In genomic region chr12:27571463-27571862, GRCh38 we compare ENCODE assay signal across 17 cellular contexts. TPM values are rescaled to one million over a fixed set of nuclear protein-coding genes. Genes with fewer than 3 reads are reported as not detected.
A peak's percentile ranks its signal among the peaks of the same experiment; 100 is the strongest.
DNase-seq lines count a peak whose midpoint lies in the region; ATAC-seq and TF ChIP-seq lines count a peak whose summit lies in the region.
"Had no signal": no experiment of that assay in that cellular context is flagged by ENCODE, and none has a peak within 500 bp of the region (broad histone marks: within the 10 kb centered on the region; RNA-seq: fewer than 3 reads in every experiment).

No MANE protein-coding gene starts in this region.

- no peak; the same call in 2 of the 3 replicates for ATAC-seq in SK-N-SH treated with all-trans-retinoic acid at 6 μM for 48 hours
- ATAC-seq in RWPE2 (ENCODE audit: low read depth), result peak; percentile 57; the same call in 2 of the 3 replicates
- no peak for ATAC-seq in GM19328 (IDR thresholded peaks at IDR 0.05; ENCODE audit: unreplicated experiment)
- ATAC-seq in GM19452 (IDR thresholded peaks at IDR 0.05; ENCODE audit: unreplicated experiment), result no peak
- ATAC-seq: T-helper 17 cell had no signal

- H3K9ac ChIP-seq in SK-N-SH, result peak overlapping the region; percentile 14; the same call in 1 of the 2 replicates
- H3K9ac ChIP-seq in smooth muscle cell (ENCODE audit: low read depth), result no peak overlapping the region
- no peak overlapping the region for H3K9ac ChIP-seq in colonic mucosa (ENCODE audit: low read depth in 2 of 2, low read length in 2 of 2)

- no peaks in the 10 kb centered on the region for H4K20me1 ChIP-seq in SK-N-SH (ENCODE audit: insufficient read depth)
- H4K20me1 ChIP-seq in smooth muscle cell (ENCODE audit: low read depth), result peaks cover 47% of the 10 kb centered on the region

- H3K9me3 ChIP-seq in SK-N-SH (no peaks in the 10 kb centered on the region), RWPE2 (ENCODE audit: severe bottlenecking) (no peaks in the 10 kb centered on the region), smooth muscle cell (replicated peaks; ENCODE audit: low read depth) (no peaks in the 10 kb centered on the region), colonic mucosa (no peaks in the 10 kb centered on the region)
- H3K9me3 ChIP-seq: neutrophil, stomach had no signal

- CTCF ChIA-PET in SK-N-SH (lab: Yijun Ruan, JAX), result no interaction called here

- intact Hi-C loops in colonic mucosa (cut with DNase I), result no loop called here

- no peak for TF ChIP-seq RAD21 in SK-N-SH (IDR thresholded peaks at IDR 0.05; ENCODE audit: low read length)

- DNase-seq in SK-N-SH, result no peak
- DNase-seq in RWPE2 (ENCODE audit: low spot score), result no peak
- DNase-seq in fibroblast of pulmonary artery (ENCODE audit: low read depth), result peak; percentile 82
- no peak for DNase-seq in smooth muscle cell (lab: John Stamatoyannopoulos, UW; ENCODE audit: unreplicated experiment)
- no peak for DNase-seq in colonic mucosa
- DNase-seq: activated CD8-positive, alpha-beta memory T cell treated with anti-CD3 and anti-CD28 coated beads for 24 hours; activated naive CD8-positive, alpha-beta T cell treated with anti-CD3 and anti-CD28 coated beads, Interleukin-2, amount 10 ng/mL, durations not matched to agents 7 days and 5 days; DND-41; left cardiac atrium; NCI-H187 treated with DMSO at 0.1 percent for 48 hours; stomach; T-helper 17 cell had no signal

- H2AFZ ChIP-seq in SK-N-SH (ENCODE audit: low read depth), result no peak overlapping the region
- H2AFZ ChIP-seq in smooth muscle cell (ENCODE audit: low read depth), result no peak overlapping the region

- POLR2A ChIA-PET in SK-N-SH (lab: Yijun Ruan, JAX), result no interaction called here

- no peak for TF ChIP-seq EP300 in SK-N-SH (IDR thresholded peaks at IDR 0.05; ENCODE audit: borderline replicate concordance in 1 of 2, low read depth in 1 of 2, low read length in 1 of 2)

- TF ChIP-seq CTCF in SK-N-SH (IDR thresholded peaks at IDR 0.05), result no peak
- no peak for TF ChIP-seq CTCF in RWPE2 (IDR thresholded peaks at IDR 0.05; ENCODE audit: poor library complexity, severe bottlenecking)
- TF ChIP-seq CTCF in fibroblast of pulmonary artery (IDR thresholded peaks at IDR 0.05; ENCODE audit: low read length, missing control alignments), result no peak
- no peak for TF ChIP-seq CTCF in smooth muscle cell (IDR thresholded peaks at IDR 0.05; ENCODE audit: borderline replicate concordance, insufficient read depth, poor library complexity, severe bottlenecking)
- no peak for TF ChIP-seq CTCF in colonic mucosa (IDR thresholded peaks at IDR 0.05)

- 16% methylated on average over 1 of the region's 1 CpG for WGBS in SK-N-SH (ENCODE audit: low lambda C conversion rate)
- 25% methylated on average over 1 of the region's 1 CpG for WGBS in smooth muscle cell (ENCODE audit: low lambda C conversion rate)

- H3K27me3 ChIP-seq in SK-N-SH (ENCODE audit: insufficient read depth) (no peaks in the 10 kb centered on the region), RWPE2 (ENCODE audit: insufficient read depth, poor library complexity, severe bottlenecking) (no peaks in the 10 kb centered on the region), smooth muscle cell (ENCODE audit: low read depth) (no peaks in the 10 kb centered on the region), colonic mucosa (no peaks in the 10 kb centered on the region)
- H3K27me3 ChIP-seq: neutrophil, stomach had no signal

- no peak overlapping the region for H3K4me2 ChIP-seq in SK-N-SH
- no peak overlapping the region for H3K4me2 ChIP-seq in smooth muscle cell

- H3F3A ChIP-seq in SK-N-SH (replicated peaks; ENCODE audit: insufficient read depth), result peaks cover 47% of the 10 kb centered on the region
- no peaks in the 10 kb centered on the region for H3F3A ChIP-seq in smooth muscle cell (ENCODE audit: low read depth)

- H3K36me3 ChIP-seq in SK-N-SH (replicated peaks in 1 of 2; ENCODE audit: control insufficient read depth in 1 of 2, insufficient read depth in 2 of 2, low read length in 1 of 2) (peaks cover 0 to 6% of the 10 kb centered on the region in 2 experiments), RWPE2 (ENCODE audit: low read depth) (no peaks in the 10 kb centered on the region), smooth muscle cell (ENCODE audit: low read depth) (no peaks in the 10 kb centered on the region), colonic mucosa (no peaks in the 10 kb centered on the region)
- H3K36me3 ChIP-seq: neutrophil, stomach had no signal

- peaks cover 92% of the 10 kb centered on the region for H3K79me2 ChIP-seq in SK-N-SH (ENCODE audit: insufficient read depth)
- peaks cover 96% of the 10 kb centered on the region for H3K79me2 ChIP-seq in smooth muscle cell (ENCODE audit: low read depth)

- no peak overlapping the region for H3K4me3 ChIP-seq in SK-N-SH (ENCODE audit: low read depth in 2 of 2, low read length in 1 of 2)
- H3K4me3 ChIP-seq in RWPE2 (ENCODE audit: severe bottlenecking), result no peak overlapping the region
- no peak overlapping the region for H3K4me3 ChIP-seq in fibroblast of pulmonary artery (replicated peaks; ENCODE audit: low read depth, low read length)
- H3K4me3 ChIP-seq in smooth muscle cell, result no peak overlapping the region
- no peak overlapping the region for H3K4me3 ChIP-seq in colonic mucosa
- H3K4me3 ChIP-seq: stomach had no signal

- H3K4me1 ChIP-seq in SK-N-SH (ENCODE audit: control insufficient read depth in 1 of 2, insufficient read depth in 2 of 2, low read depth in 1 of 2, low read length in 1 of 2), result peaks cover 0 to 37% of the 10 kb centered on the region in 2 experiments
- H3K4me1 ChIP-seq in RWPE2 (ENCODE audit: insufficient read depth, poor library complexity, severe bottlenecking), result peaks cover 43% of the 10 kb centered on the region
- peaks cover 14% of the 10 kb centered on the region for H3K4me1 ChIP-seq in smooth muscle cell (ENCODE audit: low read depth)
- H3K4me1 ChIP-seq in colonic mucosa, result no peaks in the 10 kb centered on the region

- no peaks in the 10 kb centered on the region for H3K9me2 ChIP-seq in SK-N-SH

- H3K27ac ChIP-seq in SK-N-SH (ENCODE audit: low read depth in 2 of 2, low read length in 1 of 2), result peak overlapping the region in 1 of 2 experiments; percentile 100; a peak in 2 of 4 replicates
- H3K27ac ChIP-seq in RWPE2 (ENCODE audit: poor library complexity, severe bottlenecking), result peak overlapping the region; percentile 74
- H3K27ac ChIP-seq in smooth muscle cell (ENCODE audit: low read depth), result peak overlapping the region; percentile 92
- H3K27ac ChIP-seq in colonic mucosa, result no peak overlapping the region
- H3K27ac ChIP-seq: 22Rv1, neutrophil, stomach had no signal

TF ChIP-seq in SK-N-SH, 30 proteins besides CTCF, POLR2A, EP300 and RAD21 (continues in another document):
- TF ChIP-seq RCOR1 (IDR thresholded peaks at IDR 0.05; ENCODE audit: low read length), result no peak
- no peak for TF ChIP-seq ZBTB33 (IDR thresholded peaks at IDR 0.05; ENCODE audit: borderline replicate concordance, low read depth)
- 0 out of 2 replicates have a peak, but pooled peaks have one; percentile 9 for TF ChIP-seq JUND (IDR thresholded peaks at IDR 0.05)
- no peak for TF ChIP-seq RXRA (IDR thresholded peaks at IDR 0.05; ENCODE audit: borderline replicate concordance, low read depth)
- TF ChIP-seq TCF12 (IDR thresholded peaks at IDR 0.05), result no peak
- no peak for TF ChIP-seq ELF1 (IDR thresholded peaks at IDR 0.05)
- TF ChIP-seq CHD2 (IDR thresholded peaks at IDR 0.05; ENCODE audit: low read length, partially characterized antibody), result no peak

TF ChIP-seq in SK-N-SH treated with all-trans-retinoic acid at 6 μM for 48 hours, 23 proteins besides CTCF, POLR2A, EP300 and RAD21:
- TF ChIP-seq ESRRG (CRISPR knock-in tag; IDR thresholded peaks at IDR 0.05), result no peak

RNA-seq across cellular contexts. Expression of gene PPFIBP1, which starts 47.5 kb away (rescaled TPM):
- polyA plus RNA-seq in SK-N-SH (2012; rRNA removed) (55.0 and 74.3 TPM in 2 replicates), smooth muscle cell (45.7 and 79.1 TPM in 2 replicates)
- polyA plus RNA-seq in SK-N-SH (2012; cell fraction: cytosol; rRNA removed), result 60.6 and 69.2 TPM in 2 replicates
- 89.8 and 149 TPM in 2 replicates for polyA plus RNA-seq in SK-N-SH (2012; cell fraction: nucleus; rRNA removed)
- total RNA-seq in smooth muscle cell (150 and 156 TPM in 2 replicates), colonic mucosa (10 to 100 TPM; 40.1 to 44.7 TPM)
